Comparison of ENCODE assay signal across 12 cellular contexts in the genomic region with DNA sequence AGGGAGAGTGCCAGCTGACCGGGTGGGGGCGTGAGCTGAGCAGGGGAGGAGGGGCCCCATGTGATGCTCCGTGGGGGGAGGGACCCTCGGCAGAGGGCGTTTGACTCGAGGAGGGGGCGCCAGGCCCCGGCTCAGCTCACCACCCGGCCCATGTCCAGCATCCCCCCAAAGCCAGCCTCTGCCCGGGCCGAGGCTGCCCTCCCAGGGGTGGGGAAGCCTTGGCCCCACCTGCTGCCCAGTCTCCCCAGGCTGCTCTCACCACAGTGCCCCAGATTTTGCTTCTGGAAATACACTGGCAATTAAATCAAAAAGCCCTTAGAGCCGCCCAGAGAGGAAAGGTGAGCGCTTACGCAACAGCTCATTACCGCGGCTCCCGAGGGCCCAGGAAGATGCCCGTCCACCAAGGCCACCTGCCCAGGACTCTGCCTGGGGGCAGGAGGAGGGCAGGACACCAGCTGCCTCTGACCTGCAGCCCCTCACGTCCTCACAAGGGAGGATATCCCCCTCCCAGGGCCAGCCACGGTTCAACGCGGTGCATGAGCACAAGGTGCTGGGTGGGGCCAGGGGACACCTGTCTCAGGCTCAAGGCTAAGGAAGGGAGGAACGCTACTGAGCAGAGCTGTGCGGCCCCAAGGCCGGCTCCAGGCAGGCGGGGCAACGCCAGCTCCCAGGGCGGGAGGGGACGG.
DNase-seq lines count a peak whose midpoint lies in the region; ATAC-seq and TF ChIP-seq lines count a peak whose summit lies in the region.
"Had no signal": no experiment of that assay in that cellular context is flagged by ENCODE, and none has a peak within 500 bp of the region (broad histone marks: within the 10 kb centered on the region; RNA-seq: fewer than 3 reads in every experiment).

No MANE protein-coding gene starts in this region.

- BruUV-seq in IMR-90 (replicated peaks; lab: Mats Ljungman, UMichigan), result no TSS peak

- no peak overlapping the region for H4K91ac ChIP-seq in IMR-90 (ENCODE audit: insufficient read depth, low read depth, low read length)

- no peak for DNase-seq in IMR-90
- DNase-seq in foreskin keratinocyte, result no peak
- peak; percentile 35 for DNase-seq in nephron progenitor cell
- no peak for DNase-seq in NCI-H146 treated with DMSO at 0.1 percent for 48 hours (lab: John Stamatoyannopoulos, UW; ENCODE audit: unreplicated experiment)
- DNase-seq in Ammon's horn (ENCODE audit: low spot score), result no peak
- DNase-seq in putamen (ENCODE audit: low spot score), result no peak
- DNase-seq: activated naive CD8-positive, alpha-beta T cell treated with anti-CD3 and anti-CD28 coated beads, Interleukin-2, amount 50 U/mL, for 24 hours; NCI-H510A treated with DMSO at 0.1 percent for 48 hours; SHP77 treated with DMSO at 0.1 percent for 48 hours had no signal

- H3K9me3 Mint-ChIP-seq in nephron progenitor cell, result peaks cover 21% of the 10 kb centered on the region
- H3K9me3 Mint-ChIP-seq: activated naive CD8-positive, alpha-beta T cell treated with anti-CD3 and anti-CD28 coated beads, Interleukin-2, amount 50 U/mL, for 24 hours had no signal

- H3K4me3 ChIP-seq in BLaER1 treated with 17β-estradiol and CSF1 and Interleukin-3, amounts not matched to agents 10 nM and 100 nM, result no peak overlapping the region
- H3K4me3 ChIP-seq in IMR-90 (ENCODE audit: insufficient read depth, low read depth, low read length), result no peak overlapping the region

- peak overlapping the region in 8 of 11 experiments; percentile 19 to 61 (median 50); a peak in 15 of 22 replicates for H3K4me2 ChIP-seq in BLaER1 treated with 17β-estradiol and CSF1 and Interleukin-3, amounts not matched to agents 10 nM and 100 nM
- H3K4me2 ChIP-seq in IMR-90 (ENCODE audit: low read depth, low read length), result no peak overlapping the region

- H3K14ac ChIP-seq in IMR-90 (replicated peaks; ENCODE audit: low read depth, low read length), result no peak overlapping the region

- peaks cover 6% of the 10 kb centered on the region for H3K36me3 Mint-ChIP-seq in nephron progenitor cell (ENCODE audit: low read depth)
- H3K36me3 Mint-ChIP-seq: stimulated activated memory B cell treated with anti-CD40 and anti-IgM and Interleukin-4, amounts not matched to agents 10 μg/mL and 1 μg/mL and 100 μg/mL, for 72 hours had no signal

- intact Hi-C loops in IMR-90 (cut with micrococcal nuclease), result no loop called here

- no peak overlapping the region for H2AK5ac ChIP-seq in IMR-90 (ENCODE audit: low read depth, low read length)

- peaks cover 0 to 66% (median 46%) of the 10 kb centered on the region in 10 experiments; a peak in 17 of 20 replicates for H3K4me1 ChIP-seq in BLaER1 treated with 17β-estradiol and CSF1 and Interleukin-3, amounts not matched to agents 10 nM and 100 nM
- H3K4me1 ChIP-seq in IMR-90 (ENCODE audit: control insufficient read depth, insufficient read depth, low read length) (no peaks in the 10 kb centered on the region; the same call in 1 of the 2 replicates), foreskin keratinocyte (no peaks in the 10 kb centered on the region)

- H2AFZ ChIP-seq in IMR-90 (replicated peaks; ENCODE audit: low read length, poor library complexity), result no peak overlapping the region

- in situ Hi-C loops in IMR-90 (cut with MboI; ENCODE audit: low sequenced_read_pairs), result no loop called here

- H4K8ac ChIP-seq in IMR-90 (ENCODE audit: low read depth in 2 of 2, low read length in 2 of 2), result no peak overlapping the region

- H4K20me1 ChIP-seq in BLaER1 treated with 17β-estradiol and CSF1 and Interleukin-3, amounts not matched to agents 10 nM and 100 nM, result peaks cover 0 to 39% (median 0%) of the 10 kb centered on the region in 11 experiments; a peak in 5 of 22 replicates
- no peaks in the 10 kb centered on the region for H4K20me1 ChIP-seq in IMR-90 (ENCODE audit: insufficient read depth, low read length)

- no peak overlapping the region for H4K5ac ChIP-seq in IMR-90 (ENCODE audit: low read depth, low read length)

- no peak overlapping the region for H2BK120ac ChIP-seq in IMR-90 (ENCODE audit: low read depth, low read length)

- peaks cover 8 to 18% (median 13%) of the 10 kb centered on the region in 11 experiments; a peak in 21 of 22 replicates for H3K9me3 ChIP-seq in BLaER1 treated with 17β-estradiol and CSF1 and Interleukin-3, amounts not matched to agents 10 nM and 100 nM (replicated peaks in 1 of 11)
- H3K9me3 ChIP-seq in IMR-90 (ENCODE audit: control insufficient read depth, insufficient read depth, low read length), result peaks cover 6% of the 10 kb centered on the region; the same call in 1 of the 2 replicates

- peaks cover 4% of the 10 kb centered on the region for H3K27me3 Mint-ChIP-seq in nephron progenitor cell (ENCODE audit: low read depth, poor library complexity)

- H3K23ac ChIP-seq in IMR-90 (ENCODE audit: low read depth, low read length), result no peak overlapping the region

- H3K79me1 ChIP-seq in IMR-90 (ENCODE audit: low read depth in 1 of 2, low read length in 2 of 2), result no peaks in the 10 kb centered on the region

- H3K36me3 ChIP-seq in BLaER1 treated with 17β-estradiol and CSF1 and Interleukin-3, amounts not matched to agents 10 nM and 100 nM, result no peaks in the 10 kb centered on the region
- no peaks in the 10 kb centered on the region for H3K36me3 ChIP-seq in IMR-90 (ENCODE audit: control insufficient read depth, insufficient read depth, low read length)

- H3K27ac Mint-ChIP-seq in nephron progenitor cell, result no peak overlapping the region
- H3K27ac Mint-ChIP-seq: activated naive CD8-positive, alpha-beta T cell treated with anti-CD3 and anti-CD28 coated beads, Interleukin-2, amount 50 U/mL, for 24 hours; stimulated activated memory B cell treated with anti-CD40 and anti-IgM and Interleukin-4, amounts not matched to agents 10 μg/mL and 1 μg/mL and 100 μg/mL, for 72 hours had no signal

- no peak overlapping the region for H3K18ac ChIP-seq in IMR-90 (ENCODE audit: low read depth, low read length)

- H3K9me1 ChIP-seq in IMR-90 (ENCODE audit: insufficient read depth, low read length), result no peaks in the 10 kb centered on the region

- TF ChIP-seq RAD21 in IMR-90 (IDR thresholded peaks at IDR 0.05; ENCODE audit: low read length), result no peak

- H2BK5ac ChIP-seq in IMR-90 (ENCODE audit: low read depth, low read length, poor library complexity, severe bottlenecking), result no peak overlapping the region

- no peak overlapping the region for H3K27ac ChIP-seq in BLaER1 treated with 17β-estradiol and CSF1 and Interleukin-3, amounts not matched to agents 10 nM and 100 nM
- H3K27ac ChIP-seq in IMR-90 (ENCODE audit: insufficient read depth, low read length) (no peak overlapping the region), foreskin keratinocyte (no peak overlapping the region)

- H3K56ac ChIP-seq in IMR-90 (ENCODE audit: extremely low read depth, insufficient read depth, low read length), result no peak overlapping the region

- H2BK20ac ChIP-seq in IMR-90 (ENCODE audit: low read depth, low read length), result no peak overlapping the region

- H3K4me3 Mint-ChIP-seq in nephron progenitor cell, result no peak overlapping the region
- H3K4me3 Mint-ChIP-seq: activated naive CD8-positive, alpha-beta T cell treated with anti-CD3 and anti-CD28 coated beads, Interleukin-2, amount 50 U/mL, for 24 hours; stimulated activated memory B cell treated with anti-CD40 and anti-IgM and Interleukin-4, amounts not matched to agents 10 μg/mL and 1 μg/mL and 100 μg/mL, for 72 hours had no signal

- no peak for ATAC-seq in IMR-90 (ENCODE audit: low read depth)
- peak; percentile 33 for ATAC-seq in foreskin keratinocyte
- no peak for ATAC-seq in HG02610 (IDR thresholded peaks at IDR 0.05; ENCODE audit: unreplicated experiment)
- ATAC-seq: activated naive CD8-positive, alpha-beta T cell treated with anti-CD3 and anti-CD28 coated beads, Interleukin-2, amount 50 U/mL, for 24 hours; stimulated activated memory B cell treated with anti-CD40 and anti-IgM and Interleukin-4, amounts not matched to agents 10 μg/mL and 1 μg/mL and 100 μg/mL, for 72 hours had no signal

- CTCF ChIA-PET in IMR-90 (lab: Yijun Ruan, JAX), result no interaction called here

- dilution Hi-C loops in IMR-90 (cut with HindIII; ENCODE audit: low sequenced_read_pairs, unreplicated experiment), result no loop called here

- no peak overlapping the region for H3K4ac ChIP-seq in IMR-90 (ENCODE audit: low read depth, low read length)

- H3K9ac ChIP-seq in BLaER1 treated with 17β-estradiol and CSF1 and Interleukin-3, amounts not matched to agents 10 nM and 100 nM, result peak overlapping the region in 1 of 11 experiments; percentile 13; a peak in 1 of 22 replicates
- no peak overlapping the region for H3K9ac ChIP-seq in IMR-90 (ENCODE audit: low read depth, low read length)

- TF ChIP-seq CTCF in IMR-90 (conservative IDR thresholded peaks at IDR 0.05; ENCODE audit: low read depth, low read length) (no peak), foreskin keratinocyte (conservative IDR thresholded peaks at IDR 0.05) (no peak), nephron progenitor cell (IDR thresholded peaks at IDR 0.05) (no peak)

- peaks cover 18% of the 10 kb centered on the region for H3K4me1 Mint-ChIP-seq in nephron progenitor cell

- 60% methylated on average over 4 of the region's 29 CpGs; no CpG with 5 or more reads in 1 of the 2 experiments for WGBS in IMR-90 (ENCODE audit: extremely low coverage in 2 of 2, insufficient read length in 1 of 2), 2 experiments

- H2AK9ac ChIP-seq in IMR-90 (replicated peaks; ENCODE audit: low read depth, low read length, poor library complexity), result no peak overlapping the region

- TF ChIP-seq POLR2A in IMR-90 (IDR thresholded peaks at IDR 0.05; ENCODE audit: low read depth, low read length), result no peak

- H2BK15ac ChIP-seq in IMR-90 (ENCODE audit: low read depth, low read length), result no peak overlapping the region

- POLR2A ChIA-PET in IMR-90 (lab: Charles Lee; ENCODE audit: unreplicated experiment), result no interaction called here

- peaks cover 0 to 36% (median 4%) of the 10 kb centered on the region in 11 experiments; a peak in 7 of 22 replicates for H3K27me3 ChIP-seq in BLaER1 treated with 17β-estradiol and CSF1 and Interleukin-3, amounts not matched to agents 10 nM and 100 nM
- H3K27me3 ChIP-seq in IMR-90 (ENCODE audit: control insufficient read depth, insufficient read depth, low read length) (peaks cover 11% of the 10 kb centered on the region; the same call in 1 of the 2 replicates), foreskin keratinocyte (no peaks in the 10 kb centered on the region)

TF ChIP-seq in IMR-90, 13 proteins besides CTCF, POLR2A, EP300 and RAD21:
- TF ChIP-seq CEBPB (IDR thresholded peaks at IDR 0.05; ENCODE audit: low read depth, low read length) (peak; percentile 45), MAFK (IDR thresholded peaks at IDR 0.05; ENCODE audit: low read depth, low read length) (no peak), RCOR1 (IDR thresholded peaks at IDR 0.05; ENCODE audit: insufficient replicate concordance, low read length) (no peak)
